ENCODE assay signal across 8 cellular contexts in genomic region chr12:71636704-71637115, GRCh38. TPM values are rescaled to one million over a fixed set of nuclear protein-coding genes. Genes with fewer than 3 reads are reported as not detected.
A peak's percentile ranks its signal among the peaks of the same experiment; 100 is the strongest.
DNase-seq lines count a peak whose midpoint lies in the region; TF ChIP-seq lines count a peak whose summit lies in the region.

No MANE protein-coding gene starts in this region.

- H3K4me3 Mint-ChIP-seq in nephron progenitor cell, result no peak overlapping the region

- DNase-seq in ELR (ENCODE audit: low read depth) (peak; percentile 84), H4 (ENCODE audit: low spot score) (peak; percentile 60), NCI-H1417 treated with DMSO at 0.1 percent for 48 hours (lab: John Stamatoyannopoulos, UW) (peak; percentile 70), SKM-1 (lab: John Stamatoyannopoulos, UW; ENCODE audit: unreplicated experiment) (peak; percentile 12), epithelial cell of esophagus (ENCODE audit: low read depth) (peak; percentile 73), nephron progenitor cell (peak; percentile 15), islet precursor cell (no peak), ureter (ENCODE audit: low spot score) (no peak)

- H3K9me3 Mint-ChIP-seq in nephron progenitor cell, result no peaks in the 10 kb centered on the region

- TF ChIP-seq CTCF in epithelial cell of esophagus (IDR thresholded peaks at IDR 0.05; ENCODE audit: insufficient read depth, low read depth, low read length, missing control alignments) (peak; percentile 84), nephron progenitor cell (IDR thresholded peaks at IDR 0.05) (peak; percentile 79)

- H3K36me3 Mint-ChIP-seq in nephron progenitor cell (ENCODE audit: low read depth), result peaks cover 47% of the 10 kb centered on the region

- no peaks in the 10 kb centered on the region for H3K4me1 Mint-ChIP-seq in nephron progenitor cell

- H3K27ac Mint-ChIP-seq in nephron progenitor cell, result peak overlapping the region; percentile 2

- H3K27me3 Mint-ChIP-seq in nephron progenitor cell (ENCODE audit: low read depth, poor library complexity), result no peaks in the 10 kb centered on the region

- H3K4me3 ChIP-seq in epithelial cell of esophagus (ENCODE audit: low read length), result no peak overlapping the region

RNA-seq across cellular contexts. Expression of gene ZFC3H1, which starts 26.9 kb away (rescaled TPM):
- total RNA-seq in H4 (2014; rRNA removed; shearing (Covaris generic)), result 4.4 and 5.5 TPM in 2 replicates
- 72.1 TPM for total RNA-seq in ureter

RNA-seq across cellular contexts. Expression of gene THAP2, which starts 27.4 kb away (rescaled TPM):
- total RNA-seq in H4 (2014; rRNA removed; shearing (Covaris generic)), result 3.1 and 5.6 TPM in 2 replicates
- 5.5 TPM for total RNA-seq in ureter

RNA-seq across cellular contexts. Expression of gene TMEM19, which starts 49.2 kb away (rescaled TPM):
- 27.0 and 47.1 TPM in 2 replicates for total RNA-seq in H4 (2014; rRNA removed; shearing (Covaris generic))
- 39.3 TPM for total RNA-seq in ureter

Comparison
In these comparisons a context has a peak if more than half of its experiments do, and no peak if none do; other contexts are left out.
1. DNase-seq: peak in ELR (single experiment), H4 (single experiment), NCI-H1417 treated with DMSO at 0.1 percent for 48 hours (single experiment), SKM-1 (single experiment), epithelial cell of esophagus (single experiment) and nephron progenitor cell (single experiment); none in islet precursor cell (single experiment) and ureter (single experiment).
2. RNA of gene ZFC3H1, which starts 26.9 kb away (total RNA-seq): 72.1 TPM in ureter (single experiment); 4.4 to 5.5 TPM in H4; every median in the first group is over 10 times any median in the second.